Comparison of ENCODE assay signal across 27 cellular contexts in genomic region chr6:142685852-142686718, GRCh38.
DNase-seq lines count a peak whose midpoint lies in the region; ATAC-seq and TF ChIP-seq lines count a peak whose summit lies in the region.
"Had no signal": no experiment of that assay in that cellular context is flagged by ENCODE, and none has a peak within 500 bp of the region (broad histone marks: within the 10 kb centered on the region; RNA-seq: fewer than 3 reads in every experiment).

No MANE protein-coding gene starts in this region.

- H3K4me3 ChIP-seq in CD8-positive, alpha-beta T cell (ENCODE audit: low read depth, low read length): no peak overlapping the region
- H3K4me3 ChIP-seq in dorsolateral prefrontal cortex: no peak overlapping the region
- H3K4me3 ChIP-seq: colonic mucosa, prostate gland, sigmoid colon, tibial nerve had no signal

- CTCF ChIA-PET in CD8-positive, alpha-beta T cell (lab: Charles Lee): no interaction called here
- CTCF ChIA-PET in T-cell (lab: Charles Lee): no interaction called here

- no peaks in the 10 kb centered on the region for H3K36me3 ChIP-seq in CD8-positive, alpha-beta T cell (ENCODE audit: insufficient read depth, low read length)
- H3K36me3 ChIP-seq: colonic mucosa, prostate gland, sigmoid colon, tibial nerve had no signal

- H3K9me3 Mint-ChIP-seq in activated T-cell treated with anti-CD3 and anti-CD28 coated beads, Interleukin-2, amount 50 U/mL, for 4 hours: no peaks in the 10 kb centered on the region
- no peaks in the 10 kb centered on the region for H3K9me3 Mint-ChIP-seq in CD8-positive, alpha-beta T cell
- H3K9me3 Mint-ChIP-seq in T-cell: no peaks in the 10 kb centered on the region
- H3K9me3 Mint-ChIP-seq: HFFc6; IgD-negative memory B cell; immature natural killer cell; natural killer cell treated with Interleukin-12 subunit alpha and Interleukin-12 subunit beta and Interleukin-15 and Interleukin-18, amount 100 ng/mL, for 72 hours; T-helper 2 cell treated with Interferon-gamma antibody and Interleukin-4, amounts not matched to agents 5 μg/mL and 100 μg/mL, for 36 hours had no signal

- no peak for TF ChIP-seq CTCF in CD8-positive, alpha-beta T cell (IDR thresholded peaks at IDR 0.05)
- TF ChIP-seq CTCF in dorsolateral prefrontal cortex (IDR thresholded peaks at IDR 0.05 in 54 of 56, conservative IDR thresholded peaks at IDR 0.05 in 2 of 56; ENCODE audit: low read depth in 1 of 56, partially characterized antibody in 56 of 56): no peak

- H3K9me3 ChIP-seq in CD8-positive, alpha-beta T cell (ENCODE audit: low read length): no peaks in the 10 kb centered on the region
- H3K9me3 ChIP-seq: colonic mucosa, prostate gland, sigmoid colon, tibial nerve had no signal

- H3K27me3 Mint-ChIP-seq in activated T-cell treated with anti-CD3 and anti-CD28 coated beads, Interleukin-2, amount 50 U/mL, for 4 hours (ENCODE audit: low read depth): peaks cover 2% of the 10 kb centered on the region
- no peaks in the 10 kb centered on the region for H3K27me3 Mint-ChIP-seq in CD8-positive, alpha-beta T cell (ENCODE audit: low read depth)
- peaks cover 0 to 2% of the 10 kb centered on the region in 2 donors for H3K27me3 Mint-ChIP-seq in T-cell
- H3K27me3 Mint-ChIP-seq: activated CD4-positive, alpha-beta T cell treated with anti-CD3 and anti-CD28 coated beads, Interleukin-2, amount 10 ng/mL, durations not matched to agents 7 days and 5 days; activated CD8-positive, alpha-beta memory T cell treated with anti-CD3 and anti-CD28 coated beads, Interleukin-2, amount 10 ng/mL, durations not matched to agents 7 days and 5 days had no signal

- ATAC-seq in activated T-cell treated with anti-CD3 and anti-CD28 coated beads, Interleukin-2, amount 50 U/mL, for 4 hours: peak; percentile 85 to 88
- peak; percentile 94 for ATAC-seq in CD8-positive, alpha-beta T cell
- ATAC-seq in T-cell (replicated peaks in 1 of 4): peak; percentile 90 to 97 (median 92)
- ATAC-seq: activated CD8-positive, alpha-beta memory T cell treated with anti-CD3 and anti-CD28 coated beads, Interleukin-2, amount 10 ng/mL, durations not matched to agents 7 days and 5 days; left colon; natural killer cell treated with Interleukin-12 subunit alpha and Interleukin-12 subunit beta and Interleukin-15 and Interleukin-18, amount 100 ng/mL, for 72 hours; Panc1 had no signal

- H3K4me1 Mint-ChIP-seq in activated T-cell treated with anti-CD3 and anti-CD28 coated beads, Interleukin-2, amount 50 U/mL, for 4 hours (ENCODE audit: low read depth): peaks cover 10% of the 10 kb centered on the region
- H3K4me1 Mint-ChIP-seq in CD8-positive, alpha-beta T cell (ENCODE audit: low read depth): peaks cover 22% of the 10 kb centered on the region
- peaks cover 17 to 39% (median 20%) of the 10 kb centered on the region in 3 donors for H3K4me1 Mint-ChIP-seq in T-cell
- H3K4me1 Mint-ChIP-seq: activated CD8-positive, alpha-beta memory T cell treated with anti-CD3 and anti-CD28 coated beads, Interleukin-2, amount 10 ng/mL, durations not matched to agents 7 days and 5 days; IgD-negative memory B cell; immature natural killer cell had no signal

- POLR2A ChIA-PET in CD8-positive, alpha-beta T cell (lab: Charles Lee): interaction anchor here (0.9 kb wide), 1 partner anchor 110 kb away, joined by 3 read pairs; no protein-coding TSS in a partner anchor
- POLR2A ChIA-PET in T-cell (lab: Charles Lee): interaction anchor here in 1 of 2 donors (0.7 kb wide), 1 partner anchor 722 kb away, joined by 3 read pairs; no protein-coding TSS in a partner anchor

- peaks cover 1% of the 10 kb centered on the region for H3K36me3 Mint-ChIP-seq in activated T-cell treated with anti-CD3 and anti-CD28 coated beads, Interleukin-2, amount 50 U/mL, for 4 hours (ENCODE audit: insufficient read depth)
- no peaks in the 10 kb centered on the region for H3K36me3 Mint-ChIP-seq in CD8-positive, alpha-beta T cell
- H3K36me3 Mint-ChIP-seq in T-cell: no peaks in the 10 kb centered on the region
- H3K36me3 Mint-ChIP-seq: activated CD8-positive, alpha-beta memory T cell treated with anti-CD3 and anti-CD28 coated beads, Interleukin-2, amount 10 ng/mL, durations not matched to agents 7 days and 5 days; immature natural killer cell; natural killer cell treated with Interleukin-12 subunit alpha and Interleukin-12 subunit beta and Interleukin-15 and Interleukin-18, amount 100 ng/mL, for 72 hours had no signal

- H3K4me3 Mint-ChIP-seq in activated T-cell treated with anti-CD3 and anti-CD28 coated beads, Interleukin-2, amount 50 U/mL, for 4 hours: no peak overlapping the region
- peak overlapping the region; percentile 30 for H3K4me3 Mint-ChIP-seq in CD8-positive, alpha-beta T cell
- H3K4me3 Mint-ChIP-seq in T-cell: peak overlapping the region in 2 of 3 donors; percentile 18 to 54
- H3K4me3 Mint-ChIP-seq: activated CD4-positive, alpha-beta T cell treated with anti-CD3 and anti-CD28 coated beads, Interleukin-2, amount 10 ng/mL, durations not matched to agents 7 days and 5 days; activated CD8-positive, alpha-beta memory T cell treated with anti-CD3 and anti-CD28 coated beads, Interleukin-2, amount 10 ng/mL, durations not matched to agents 7 days and 5 days; HFFc6; IgD-negative memory B cell; immature natural killer cell; natural killer cell treated with Interleukin-12 subunit alpha and Interleukin-12 subunit beta and Interleukin-15 and Interleukin-18, amount 100 ng/mL, for 72 hours; T-helper 2 cell treated with Interferon-gamma antibody and Interleukin-4, amounts not matched to agents 5 μg/mL and 100 μg/mL, for 36 hours had no signal

- intact Hi-C loops in CD8-positive, alpha-beta T cell (cut with DNase I, micrococcal nuclease): loop anchor here in 1 of 2 experiments (5.0 kb wide), 1 partner anchor 214 kb away; no protein-coding TSS in a partner anchor
- intact Hi-C loops in dorsolateral prefrontal cortex (cut with DNase I): no loop called here

- H3K4me1 ChIP-seq in CD8-positive, alpha-beta T cell (ENCODE audit: insufficient read depth, low read length): peaks cover 20% of the 10 kb centered on the region
- H3K4me1 ChIP-seq: colonic mucosa, prostate gland, sigmoid colon, tibial nerve had no signal

- DNase-seq in activated T-cell treated with anti-CD3 and anti-CD28 coated beads, Interleukin-2, amount 50 U/mL, for 4 hours: no peak
- no peak for DNase-seq in activated T-cell treated with anti-CD3 and anti-CD28 coated beads for 4 hours
- peak in 4 of 7 experiments; percentile 10 to 43 (median 24) for DNase-seq in CD8-positive, alpha-beta T cell
- peak in 5 of 34 experiments; percentile 2 to 23 (median 16) for DNase-seq in T-cell
- DNase-seq in fibroblast of peridontal ligament (ENCODE audit: extremely low read depth): peak; percentile 27
- no peak for DNase-seq in activated CD4-positive, CD25-positive, alpha-beta regulatory T cell (lab: John Stamatoyannopoulos, UW)
- no peak for DNase-seq in dorsolateral prefrontal cortex
- DNase-seq: activated CD4-positive, alpha-beta T cell treated with anti-CD3 and anti-CD28 coated beads, Interleukin-2, amount 10 ng/mL, durations not matched to agents 7 days and 5 days; activated CD8-positive, alpha-beta memory T cell treated with anti-CD3 and anti-CD28 coated beads, Interleukin-2, amount 10 ng/mL, durations not matched to agents 7 days and 5 days; aorta; colonic mucosa; effector CD8-positive, alpha-beta T cell; HFFc6; hypothalamus; immature natural killer cell; left colon; NCI-H146; NCI-H345; occipital lobe; Right ventricle myocardium superior; sigmoid colon had no signal

- H3K27ac ChIP-seq in CD8-positive, alpha-beta T cell (ENCODE audit: low read depth, low read length): no peak overlapping the region
- H3K27ac ChIP-seq in dorsolateral prefrontal cortex: peak overlapping the region in 7 of 59 donors; percentile 1 to 56 (median 27)
- H3K27ac ChIP-seq: colonic mucosa, prostate gland, sigmoid colon, tibial nerve had no signal

- no peaks in the 10 kb centered on the region for H3K27me3 ChIP-seq in CD8-positive, alpha-beta T cell (ENCODE audit: insufficient read depth, low read length)
- no peaks in the 10 kb centered on the region for H3K27me3 ChIP-seq in dorsolateral prefrontal cortex
- H3K27me3 ChIP-seq: colonic mucosa, sigmoid colon, tibial nerve had no signal

- H3K27ac Mint-ChIP-seq in CD8-positive, alpha-beta T cell: peak overlapping the region; percentile 72
- peak overlapping the region; percentile 36 to 70 for H3K27ac Mint-ChIP-seq in T-cell
- H3K27ac Mint-ChIP-seq: activated CD4-positive, alpha-beta T cell treated with anti-CD3 and anti-CD28 coated beads, Interleukin-2, amount 10 ng/mL, durations not matched to agents 7 days and 5 days; activated CD8-positive, alpha-beta memory T cell treated with anti-CD3 and anti-CD28 coated beads, Interleukin-2, amount 10 ng/mL, durations not matched to agents 7 days and 5 days; HFFc6; IgD-negative memory B cell; immature natural killer cell; natural killer cell treated with Interleukin-12 subunit alpha and Interleukin-12 subunit beta and Interleukin-15 and Interleukin-18, amount 100 ng/mL, for 72 hours; T-helper 2 cell treated with Interferon-gamma antibody and Interleukin-4, amounts not matched to agents 5 μg/mL and 100 μg/mL, for 36 hours had no signal

Comparison
In these comparisons a context has a peak if more than half of its experiments do, and no peak if none do; other contexts are left out.
1. DNase-seq: peak in CD8-positive, alpha-beta T cell (4 of 7) and fibroblast of peridontal ligament (single experiment); none in activated T-cell treated with anti-CD3 and anti-CD28 coated beads, Interleukin-2, amount 50 U/mL, for 4 hours (single experiment), activated T-cell treated with anti-CD3 and anti-CD28 coated beads for 4 hours (single experiment), activated CD4-positive, CD25-positive, alpha-beta regulatory T cell (0 of 4) and dorsolateral prefrontal cortex (0 of 10).
2. Peak in every context shown above with its lines, with median percentiles within 50 percentile points of each other: ATAC-seq.